In genomic region chr6:144006731-144007454, GRCh38 we compare ENCODE assay signal across 8 cellular contexts. TPM values are rescaled to one million over a fixed set of nuclear protein-coding genes. Genes with fewer than 3 reads are reported as not detected.
DNase-seq lines count a peak whose midpoint lies in the region; ATAC-seq and TF ChIP-seq lines count a peak whose summit lies in the region.

No MANE protein-coding gene starts in this region.

- H3K36me3 ChIP-seq in adrenal gland (replicated peaks in 1 of 2) (no peaks in the 10 kb centered on the region), HAP-1 (replicated peaks) (no peaks in the 10 kb centered on the region)

- TF ChIP-seq POLR2A in adrenal gland (IDR thresholded peaks at IDR 0.05), result peak in 1 of 2 donors; percentile 63

- 43 to 53% (median 49%) methylated on average over 21 of the region's 21 CpGs for WGBS in adrenal gland, 4 donors

- no peak for ATAC-seq in stimulated activated naive CD8-positive, alpha-beta T cell treated with anti-CD3 and anti-CD28 coated beads, Interleukin-15, Interleukin-2, amounts not matched to agents 100 U/mL and 50 U/mL, for 24 hours
- no peak for ATAC-seq in GM18519 (IDR thresholded peaks at IDR 0.05; ENCODE audit: low FRiP score, unreplicated experiment)

- H3K4me3 ChIP-seq in adrenal gland (peak overlapping the region in 2 of 4 donors; percentile 22 to 77), HAP-1 (no peak overlapping the region)

- no peak for TF ChIP-seq CTCF in adrenal gland (IDR thresholded peaks at IDR 0.05)

- H3K27me3 ChIP-seq in adrenal gland (no peaks in the 10 kb centered on the region), HAP-1 (ENCODE audit: low read depth) (no peaks in the 10 kb centered on the region)

- intact Hi-C loops in adrenal gland (cut with DNase I), result no loop called here

- peak; percentile 7 for DNase-seq in stimulated activated CD4-positive, alpha-beta T cell treated with anti-CD3 and anti-CD28 coated beads, Interleukin-4, amount 100 ng/mL, for 24 hours
- DNase-seq in stimulated activated CD4-positive, alpha-beta T cell treated with anti-CD3 and anti-CD28 coated beads, Interleukin-12 subunit alpha, Interleukin-12 subunit beta, amount 100 ng/mL, for 4 hours, result no peak
- DNase-seq in adrenal gland (peak in 5 of 7 donors; percentile 21 to 43 (median 38)), iris pigment epithelial cell (ENCODE audit: low read depth) (peak; percentile 73), amniotic stem cell (lab: John Stamatoyannopoulos, UW) (no peak), HAP-1 (ENCODE audit: low spot score in 2 of 2) (no peak)
- peak; percentile 5 for DNase-seq in stimulated activated naive CD8-positive, alpha-beta T cell treated with anti-CD3 and anti-CD28 coated beads, Interleukin-15, Interleukin-2, amounts not matched to agents 100 U/mL and 50 U/mL, for 24 hours

- H3K27ac ChIP-seq in adrenal gland, result peak overlapping the region; percentile 21 to 85 (median 65)

- H3K9me3 ChIP-seq in adrenal gland (replicated peaks in 1 of 3), result peaks cover 0 to 10% (median 0%) of the 10 kb centered on the region in 3 donors
- no peaks in the 10 kb centered on the region for H3K9me3 ChIP-seq in HAP-1

- in situ Hi-C loops in HAP-1 (cut with MboI; ENCODE audit: low sequenced_read_pairs), result no loop called here

- peaks cover 0 to 8% of the 10 kb centered on the region in 2 donors for H3K4me1 ChIP-seq in adrenal gland (replicated peaks in 1 of 2)
- H3K4me1 ChIP-seq in HAP-1, result no peaks in the 10 kb centered on the region

RNA-seq across cellular contexts. Expression of gene PLAGL1, which starts 1.2 kb away (rescaled TPM):
- total RNA-seq in adrenal gland, result 100 to 1,000 TPM in 1 of 8 donors, 10 to 100 TPM in 7; 20.4 to 160 (median 72.1) TPM
- polyA plus RNA-seq in adrenal gland, result 100 to 1,000 TPM in 2 of 3 donors, 10 to 100 TPM in 1; 27.5 to 101 (median 100) TPM

Comparison
In these comparisons a context has a peak if more than half of its experiments do, and no peak if none do; other contexts are left out.
1. DNase-seq: peak in stimulated activated CD4-positive, alpha-beta T cell treated with anti-CD3 and anti-CD28 coated beads, Interleukin-4, amount 100 ng/mL, for 24 hours (single experiment), adrenal gland (5 of 7), iris pigment epithelial cell (single experiment) and stimulated activated naive CD8-positive, alpha-beta T cell treated with anti-CD3 and anti-CD28 coated beads, Interleukin-15, Interleukin-2, amounts not matched to agents 100 U/mL and 50 U/mL, for 24 hours (single experiment); none in stimulated activated CD4-positive, alpha-beta T cell treated with anti-CD3 and anti-CD28 coated beads, Interleukin-12 subunit alpha, Interleukin-12 subunit beta, amount 100 ng/mL, for 4 hours (single experiment), amniotic stem cell (single experiment) and HAP-1 (0 of 2).